ENCODE assay signal across 22 cellular contexts in the genomic region with DNA sequence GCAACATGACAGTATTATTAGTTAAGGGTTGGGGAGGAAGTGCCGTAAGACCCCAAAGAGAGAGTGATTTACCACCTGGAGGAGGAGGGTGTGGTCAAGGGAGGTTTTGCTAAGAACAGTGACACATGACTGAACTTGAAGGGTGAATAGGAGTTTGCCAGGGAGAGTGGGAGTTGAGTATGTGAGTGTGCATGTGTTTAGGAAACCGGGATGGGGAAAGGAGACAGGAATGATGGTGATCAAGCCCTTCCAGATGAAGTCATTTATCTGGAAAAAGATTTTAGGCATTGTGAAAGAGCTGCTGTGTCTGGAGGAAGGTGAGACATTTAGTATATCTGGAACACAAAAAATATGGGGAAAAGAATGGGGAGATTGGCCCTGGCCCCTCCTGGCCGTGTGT. TPM values are rescaled to one million over a fixed set of nuclear protein-coding genes. Genes with fewer than 3 reads are reported as not detected.
DNase-seq lines count a peak whose midpoint lies in the region; ATAC-seq, FAIRE-seq and TF ChIP-seq lines count a peak whose summit lies in the region.
"Had no signal": no experiment of that assay in that cellular context is flagged by ENCODE, and none has a peak within 500 bp of the region (broad histone marks: within the 10 kb centered on the region; RNA-seq: fewer than 3 reads in every experiment).

No MANE protein-coding gene starts in this region.

- peaks cover 54% of the 10 kb centered on the region for H3K27me3 Mint-ChIP-seq in T-helper 1 cell treated with Interleukin-12 subunit alpha and Interleukin-12 subunit beta and Interleukin-4 antibody, amounts not matched to agents 30 μg/mL and 1 μg/mL, for 36 hours (ENCODE audit: low read depth)
- peaks cover 0 to 43% (median 0%) of the 10 kb centered on the region in 5 donors for H3K27me3 Mint-ChIP-seq in naive thymus-derived CD4-positive, alpha-beta T cell

- H4K20me1 ChIP-seq in SK-N-SH (ENCODE audit: insufficient read depth) = no peaks in the 10 kb centered on the region

- H3K36me3 Mint-ChIP-seq in T-helper 1 cell treated with Interleukin-12 subunit alpha and Interleukin-12 subunit beta and Interleukin-4 antibody, amounts not matched to agents 30 μg/mL and 1 μg/mL, for 36 hours (ENCODE audit: low read depth) = peaks cover 6% of the 10 kb centered on the region
- H3K36me3 Mint-ChIP-seq in naive thymus-derived CD4-positive, alpha-beta T cell = no peaks in the 10 kb centered on the region

- H3K79me2 ChIP-seq in SK-N-SH (ENCODE audit: insufficient read depth) = no peaks in the 10 kb centered on the region

- no peaks in the 10 kb centered on the region for H3K36me3 ChIP-seq in bronchial epithelial cell (ENCODE audit: control insufficient read depth, insufficient read depth, low read length)
- H3K36me3 ChIP-seq in naive thymus-derived CD4-positive, alpha-beta T cell (ENCODE audit: control insufficient read depth in 2 of 3, insufficient read depth in 3 of 3, low read length in 3 of 3) = no peaks in the 10 kb centered on the region
- H3K36me3 ChIP-seq in SK-N-SH (replicated peaks in 1 of 2; ENCODE audit: control insufficient read depth in 1 of 2, insufficient read depth in 2 of 2, low read length in 1 of 2) = no peaks in the 10 kb centered on the region
- H3K36me3 ChIP-seq: HAP-1, SJCRH30 had no signal

- no peak overlapping the region for H3K9ac ChIP-seq in SK-N-SH

- H3K27ac ChIP-seq in naive thymus-derived CD4-positive, alpha-beta T cell (ENCODE audit: low read depth, low read length) = no peak overlapping the region
- H3K27ac ChIP-seq in SK-N-SH (ENCODE audit: low read depth in 2 of 2, low read length in 1 of 2) = no peak overlapping the region
- H3K27ac ChIP-seq: 22Rv1, RWPE1, SJCRH30 had no signal

- no peaks in the 10 kb centered on the region for H3K9me3 Mint-ChIP-seq in T-helper 1 cell treated with Interleukin-12 subunit alpha and Interleukin-12 subunit beta and Interleukin-4 antibody, amounts not matched to agents 30 μg/mL and 1 μg/mL, for 36 hours
- peaks cover 0 to 4% (median 0%) of the 10 kb centered on the region in 11 donors for H3K9me3 Mint-ChIP-seq in naive thymus-derived CD4-positive, alpha-beta T cell

- no peaks in the 10 kb centered on the region for H3K9me3 ChIP-seq in naive thymus-derived CD4-positive, alpha-beta T cell (ENCODE audit: control insufficient read depth in 2 of 3, low read length in 3 of 3)
- no peaks in the 10 kb centered on the region for H3K9me3 ChIP-seq in SK-N-SH
- H3K9me3 ChIP-seq: Caco-2, HAP-1, SJCRH30 had no signal

- H2AFZ ChIP-seq in SK-N-SH (ENCODE audit: low read depth) = no peak overlapping the region

- intact Hi-C loops in naive thymus-derived CD4-positive, alpha-beta T cell (cut with micrococcal nuclease) = loop anchor here in 1 of 2 donors (5.0 to 10.0 kb wide), 3 partner anchors 122 to 524 kb away; partner anchors contain the start of genes CD55, FCMR, PFKFB2 and YOD1

- no peak for TF ChIP-seq CTCF in bronchial epithelial cell (IDR thresholded peaks at IDR 0.05; ENCODE audit: insufficient read depth, low read length, severe bottlenecking)
- TF ChIP-seq CTCF in SK-N-SH (IDR thresholded peaks at IDR 0.05) = no peak

- no peak overlapping the region for H3K4me3 ChIP-seq in bronchial epithelial cell (ENCODE audit: low read depth, low read length)
- H3K4me3 ChIP-seq in naive thymus-derived CD4-positive, alpha-beta T cell (ENCODE audit: low read length) = no peak overlapping the region
- no peak overlapping the region for H3K4me3 ChIP-seq in SK-N-SH (ENCODE audit: low read depth in 2 of 2, low read length in 1 of 2)
- H3K4me3 ChIP-seq: HAP-1, SJCRH30 had no signal

- no peaks in the 10 kb centered on the region for H3F3A ChIP-seq in SK-N-SH (replicated peaks; ENCODE audit: insufficient read depth)

- FAIRE-seq in bronchial epithelial cell (lab: Jason Lieb, UNC) = no peak
- FAIRE-seq: GM18507 had no signal

- CTCF ChIA-PET in naive thymus-derived CD4-positive, alpha-beta T cell (lab: Charles Lee) = interaction anchor here (1.0 to 2.2 kb wide), 2 partner anchors 9 to 119 kb away, joined by 4 to 6 read pairs; no protein-coding TSS in a partner anchor
- CTCF ChIA-PET in SK-N-SH (lab: Yijun Ruan, JAX) = no interaction called here

- H3K27ac Mint-ChIP-seq in T-helper 1 cell treated with Interleukin-12 subunit alpha and Interleukin-12 subunit beta and Interleukin-4 antibody, amounts not matched to agents 30 μg/mL and 1 μg/mL, for 36 hours = peak overlapping the region; percentile 14
- peak overlapping the region in 7 of 9 donors; percentile 0 to 99 (median 33) for H3K27ac Mint-ChIP-seq in naive thymus-derived CD4-positive, alpha-beta T cell

- peaks cover 62% of the 10 kb centered on the region for H3K4me1 Mint-ChIP-seq in T-helper 1 cell treated with Interleukin-12 subunit alpha and Interleukin-12 subunit beta and Interleukin-4 antibody, amounts not matched to agents 30 μg/mL and 1 μg/mL, for 36 hours (ENCODE audit: low read depth)
- H3K4me1 Mint-ChIP-seq in naive thymus-derived CD4-positive, alpha-beta T cell = peaks cover 27 to 76% (median 60%) of the 10 kb centered on the region in 7 donors

- no peak for TF ChIP-seq EP300 in SK-N-SH (IDR thresholded peaks at IDR 0.05; ENCODE audit: borderline replicate concordance in 1 of 2, low read depth in 1 of 2, low read length in 1 of 2)

- WGBS in SK-N-SH (ENCODE audit: low lambda C conversion rate) = 48% methylated on average over 3 of the region's 3 CpGs

- no peaks in the 10 kb centered on the region for H3K9me2 ChIP-seq in SK-N-SH

- H3K27me3 ChIP-seq in bronchial epithelial cell (ENCODE audit: control insufficient read depth, insufficient read depth, low read length) = no peaks in the 10 kb centered on the region
- no peaks in the 10 kb centered on the region for H3K27me3 ChIP-seq in naive thymus-derived CD4-positive, alpha-beta T cell (ENCODE audit: control insufficient read depth in 2 of 2, insufficient read depth in 2 of 2, low read length in 2 of 2)
- peaks cover 17% of the 10 kb centered on the region; the same call in 1 of the 2 replicates for H3K27me3 ChIP-seq in SK-N-SH (ENCODE audit: insufficient read depth)
- H3K27me3 ChIP-seq: SJCRH30 had no signal

- no peak for TF ChIP-seq RAD21 in SK-N-SH (IDR thresholded peaks at IDR 0.05; ENCODE audit: low read length)

- H3K4me2 ChIP-seq in SK-N-SH = no peak overlapping the region

- no peak overlapping the region for H3K4me3 Mint-ChIP-seq in T-helper 1 cell treated with Interleukin-12 subunit alpha and Interleukin-12 subunit beta and Interleukin-4 antibody, amounts not matched to agents 30 μg/mL and 1 μg/mL, for 36 hours
- no peak overlapping the region for H3K4me3 Mint-ChIP-seq in naive thymus-derived CD4-positive, alpha-beta T cell

- POLR2A ChIA-PET in naive thymus-derived CD4-positive, alpha-beta T cell (lab: Charles Lee) = interaction anchor here (0.5 to 12.8 kb wide), 7 partner anchors 12 to 109 kb away, joined by 3 to 148 read pairs (median 3); no protein-coding TSS in a partner anchor
- POLR2A ChIA-PET in SK-N-SH (lab: Yijun Ruan, JAX) = no interaction called here

- ATAC-seq in naive thymus-derived CD4-positive, alpha-beta T cell = no peak
- ATAC-seq in HG03045 (IDR thresholded peaks at IDR 0.05; ENCODE audit: unreplicated experiment) = no peak

- peaks cover 32% of the 10 kb centered on the region in 2 donors for H3K4me1 ChIP-seq in naive thymus-derived CD4-positive, alpha-beta T cell (ENCODE audit: control insufficient read depth in 2 of 2, insufficient read depth in 2 of 2, low read length in 2 of 2)
- H3K4me1 ChIP-seq in SK-N-SH (ENCODE audit: control insufficient read depth in 1 of 2, insufficient read depth in 2 of 2, low read depth in 1 of 2, low read length in 1 of 2) = peaks cover 0 to 22% of the 10 kb centered on the region in 2 experiments; a peak in 2 of 4 replicates
- H3K4me1 ChIP-seq: Caco-2, HAP-1, SJCRH30 had no signal

- no peak for DNase-seq in T-helper 1 cell
- DNase-seq in GM03348 (ENCODE audit: low spot score) = peak; percentile 47
- peak; percentile 85 for DNase-seq in bronchial epithelial cell (ENCODE audit: low read depth)
- no peak for DNase-seq in naive thymus-derived CD4-positive, alpha-beta T cell
- DNase-seq in SK-N-SH = no peak
- no peak for DNase-seq in activated T-cell treated with anti-CD3 and anti-CD28 coated beads, Interleukin-2, amount 50 U/mL, for 1 hour
- DNase-seq: C1 segment of cervical spinal cord, Caco-2, DMS53, IMR-90, Kasumi-1, NCI-H146, NCI-H2107, NCI-H345, NCI-H69, SJCRH30 had no signal

TF ChIP-seq in SK-N-SH, 30 proteins besides CTCF, POLR2A, EP300 and RAD21 (continues in another document):
- TF ChIP-seq TAF1 (IDR thresholded peaks at IDR 0.05; ENCODE audit: borderline replicate concordance, low read depth, low read length) (no peak), RXRA (IDR thresholded peaks at IDR 0.05; ENCODE audit: borderline replicate concordance, low read depth) (no peak), NRF1 (IDR thresholded peaks at IDR 0.05; ENCODE audit: low read depth, low read length) (no peak), MXI1 (IDR thresholded peaks at IDR 0.05; ENCODE audit: low read depth, low read length) (no peak), IRF3 (IDR thresholded peaks at IDR 0.05; ENCODE audit: low read depth, low read length) (no peak), FOXJ3 (CRISPR knock-in tag; IDR thresholded peaks at IDR 0.05) (no peak)
- TF ChIP-seq, protein P1, sequence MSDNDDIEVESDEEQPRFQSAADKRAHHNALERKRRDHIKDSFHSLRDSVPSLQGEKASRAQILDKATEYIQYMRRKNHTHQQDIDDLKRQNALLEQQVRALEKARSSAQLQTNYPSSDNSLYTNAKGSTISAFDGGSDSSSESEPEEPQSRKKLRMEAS (IDR thresholded peaks at IDR 0.05; ENCODE audit: low read depth) = no peak

RNA-seq across cellular contexts. Expression of gene IL10, which starts 28.1 kb away (rescaled TPM):
- not detected in 2 replicates for total RNA-seq in bronchial epithelial cell
- total RNA-seq in naive thymus-derived CD4-positive, alpha-beta T cell = 1 to 10 TPM in 2 of 5 experiments, under 1 TPM in 2, not detected in 1; 0.19 to 2.7 (median 0.69) TPM
- not detected for polyA plus RNA-seq in naive thymus-derived CD4-positive, alpha-beta T cell
- not detected in 2 replicates for polyA plus RNA-seq in SK-N-SH (2012; rRNA removed)
- polyA plus RNA-seq in SK-N-SH (2012; cell fraction: cytosol; rRNA removed) = not detected in 2 replicates
- polyA plus RNA-seq in SK-N-SH (2012; cell fraction: nucleus; rRNA removed) = not detected in 2 replicates
- total RNA-seq: Caco-2, IMR-90 had no signal
- polyA plus RNA-seq: IMR-90 had no signal

RNA-seq across cellular contexts. Expression of gene IL19, which starts 29.8 kb away (rescaled TPM):
- 0.13 TPM in 1 of 2 replicates, not detected in the other for total RNA-seq in bronchial epithelial cell
- total RNA-seq in naive thymus-derived CD4-positive, alpha-beta T cell = not detected
- not detected for polyA plus RNA-seq in naive thymus-derived CD4-positive, alpha-beta T cell
- polyA plus RNA-seq in SK-N-SH (2012; rRNA removed) = not detected in 2 replicates
- not detected in 2 replicates for polyA plus RNA-seq in SK-N-SH (2012; cell fraction: cytosol; rRNA removed)
- polyA plus RNA-seq in SK-N-SH (2012; cell fraction: nucleus; rRNA removed) = 0.07 TPM in 1 of 2 replicates, not detected in the other
- total RNA-seq: Caco-2, IMR-90, SJCRH30 had no signal
- polyA plus RNA-seq: IMR-90 had no signal

Comparison
In these comparisons a context has a peak if more than half of its experiments do, and no peak if none do; other contexts are left out.
1. DNase-seq: peak in GM03348 (single experiment) and bronchial epithelial cell (single experiment); none in T-helper 1 cell (0 of 5), naive thymus-derived CD4-positive, alpha-beta T cell (0 of 9), SK-N-SH (single experiment) and activated T-cell treated with anti-CD3 and anti-CD28 coated beads, Interleukin-2, amount 50 U/mL, for 1 hour (single experiment).